ENCODE assay signal across 17 cellular contexts in genomic region chr3:156793400-156793799, GRCh38. TPM values are rescaled to one million over a fixed set of nuclear protein-coding genes. Genes with fewer than 3 reads are reported as not detected.
DNase-seq lines count a peak whose midpoint lies in the region; ATAC-seq and TF ChIP-seq lines count a peak whose summit lies in the region.
"Had no signal": no experiment of that assay in that cellular context is flagged by ENCODE, and none has a peak within 500 bp of the region (broad histone marks: within the 10 kb centered on the region; RNA-seq: fewer than 3 reads in every experiment).

No MANE protein-coding gene starts in this region.

- peak overlapping the region; percentile 52 for H2AFZ ChIP-seq in SU-DHL-6 (ENCODE audit: low read depth, low read length, severe bottlenecking)

- H3K4me3 Mint-ChIP-seq in activated CD4-positive, alpha-beta T cell treated with anti-CD3 and anti-CD28 coated beads, Interleukin-2, amount 10 ng/mL, durations not matched to agents 24 days and 14 days = no peak overlapping the region
- no peak overlapping the region for H3K4me3 Mint-ChIP-seq in effector memory CD8-positive, alpha-beta T cell
- no peak overlapping the region for H3K4me3 Mint-ChIP-seq in stimulated activated memory B cell treated with anti-CD40 and anti-IgM and Interleukin-4, amounts not matched to agents 10 μg/mL and 1 μg/mL and 100 μg/mL, for 72 hours

- no peaks in the 10 kb centered on the region for H4K20me1 ChIP-seq in SU-DHL-6 (ENCODE audit: low read depth, low read length)

- H3K9me3 Mint-ChIP-seq in activated CD4-positive, alpha-beta T cell treated with anti-CD3 and anti-CD28 coated beads, Interleukin-2, amount 10 ng/mL, durations not matched to agents 24 days and 14 days = peaks cover 6% of the 10 kb centered on the region
- H3K9me3 Mint-ChIP-seq in effector memory CD8-positive, alpha-beta T cell = no peaks in the 10 kb centered on the region
- no peaks in the 10 kb centered on the region for H3K9me3 Mint-ChIP-seq in stimulated activated memory B cell treated with anti-CD40 and anti-IgM and Interleukin-4, amounts not matched to agents 10 μg/mL and 1 μg/mL and 100 μg/mL, for 72 hours

- peaks cover 7% of the 10 kb centered on the region; the same call in 1 of the 2 replicates for H3F3A ChIP-seq in SU-DHL-6 (ENCODE audit: insufficient read depth)

- no peaks in the 10 kb centered on the region for H3K27me3 ChIP-seq in SU-DHL-6 (ENCODE audit: low read length)
- H3K27me3 ChIP-seq in left ventricle myocardium inferior (ENCODE audit: low read depth) = no peaks in the 10 kb centered on the region
- H3K27me3 ChIP-seq: left lung, neutrophil, spleen, upper lobe of right lung had no signal

- peak overlapping the region; percentile 78 for H3K27ac Mint-ChIP-seq in activated CD4-positive, alpha-beta T cell treated with anti-CD3 and anti-CD28 coated beads, Interleukin-2, amount 10 ng/mL, durations not matched to agents 24 days and 14 days
- H3K27ac Mint-ChIP-seq in effector memory CD8-positive, alpha-beta T cell = peak overlapping the region; percentile 11 to 79
- H3K27ac Mint-ChIP-seq in stimulated activated memory B cell treated with anti-CD40 and anti-IgM and Interleukin-4, amounts not matched to agents 10 μg/mL and 1 μg/mL and 100 μg/mL, for 72 hours = peak overlapping the region; percentile 25

- H3K27me3 Mint-ChIP-seq in activated CD4-positive, alpha-beta T cell treated with anti-CD3 and anti-CD28 coated beads, Interleukin-2, amount 10 ng/mL, durations not matched to agents 24 days and 14 days = no peaks in the 10 kb centered on the region
- H3K27me3 Mint-ChIP-seq in effector memory CD8-positive, alpha-beta T cell = no peaks in the 10 kb centered on the region
- H3K27me3 Mint-ChIP-seq in stimulated activated memory B cell treated with anti-CD40 and anti-IgM and Interleukin-4, amounts not matched to agents 10 μg/mL and 1 μg/mL and 100 μg/mL, for 72 hours = no peaks in the 10 kb centered on the region

- ATAC-seq in effector memory CD8-positive, alpha-beta T cell (replicated peaks) = no peak
- no peak for ATAC-seq in stimulated activated memory B cell treated with anti-CD40 and anti-IgM and Interleukin-4, amounts not matched to agents 10 μg/mL and 1 μg/mL and 100 μg/mL, for 72 hours
- ATAC-seq in Right ventricle myocardium superior (ENCODE audit: poor library complexity) = no peak

- no peaks in the 10 kb centered on the region for H3K79me2 ChIP-seq in SU-DHL-6 (ENCODE audit: insufficient read depth, low read length)

- H3K9me3 ChIP-seq in SU-DHL-6 (ENCODE audit: insufficient read depth, low read length) = no peaks in the 10 kb centered on the region
- H3K9me3 ChIP-seq in left ventricle myocardium inferior (replicated peaks) = no peaks in the 10 kb centered on the region
- H3K9me3 ChIP-seq: left lung, neutrophil, spleen, upper lobe of right lung had no signal

- intact Hi-C loops in activated CD4-positive, alpha-beta T cell treated with anti-CD3 and anti-CD28 coated beads, Interleukin-2, amount 10 ng/mL, durations not matched to agents 24 days and 14 days (cut with micrococcal nuclease) = no loop called here
- intact Hi-C loops in Right ventricle myocardium superior (cut with DNase I) = no loop called here
- intact Hi-C loops in left ventricle myocardium inferior (cut with micrococcal nuclease) = no loop called here

- peaks cover 4% of the 10 kb centered on the region for H3K4me1 ChIP-seq in left ventricle myocardium inferior

- H3K9me2 ChIP-seq in SU-DHL-6 (replicated peaks; ENCODE audit: insufficient read depth, low read length) = no peaks in the 10 kb centered on the region

- no peak overlapping the region for H3K9ac ChIP-seq in SU-DHL-6 (ENCODE audit: low read length)

- no peaks in the 10 kb centered on the region for H3K36me3 ChIP-seq in SU-DHL-6 (ENCODE audit: low read length)
- no peaks in the 10 kb centered on the region for H3K36me3 ChIP-seq in left ventricle myocardium inferior
- H3K36me3 ChIP-seq: left lung, neutrophil, spleen, upper lobe of right lung had no signal

- no peak overlapping the region for H3K4me2 ChIP-seq in SU-DHL-6 (ENCODE audit: low read depth, low read length, poor library complexity, severe bottlenecking)

- H3K27ac ChIP-seq in SU-DHL-6 (ENCODE audit: low read depth, low read length) (no peak overlapping the region), left ventricle myocardium inferior (replicated peaks) (no peak overlapping the region)
- H3K27ac ChIP-seq: left lung, neutrophil, spleen, upper lobe of right lung had no signal

- TF ChIP-seq CTCF in SU-DHL-6 (IDR thresholded peaks at IDR 0.05; ENCODE audit: insufficient read depth, low read length, poor library complexity, severe bottlenecking) = no peak
- no peak for TF ChIP-seq CTCF in left ventricle myocardium inferior (IDR thresholded peaks at IDR 0.05; ENCODE audit: borderline replicate concordance)

- H3K4me3 ChIP-seq in SU-DHL-6 (ENCODE audit: insufficient read depth, low read length, poor library complexity, severe bottlenecking) = no peak overlapping the region
- H3K4me3 ChIP-seq in left ventricle myocardium inferior = no peak overlapping the region
- H3K4me3 ChIP-seq: left lung, spleen, upper lobe of right lung had no signal

- DNase-seq in activated CD4-positive, alpha-beta T cell treated with anti-CD3 and anti-CD28 coated beads, Interleukin-2, amount 10 ng/mL, durations not matched to agents 24 days and 14 days = no peak
- DNase-seq in activated CD4-positive, alpha-beta T cell treated with anti-CD3 and anti-CD28 coated beads for 48 hours = no peak
- no peak for DNase-seq in effector memory CD8-positive, alpha-beta T cell
- DNase-seq in Right ventricle myocardium superior (no peak), NCI-H2107 (lab: John Stamatoyannopoulos, UW) (no peak), left ventricle myocardium inferior (no peak)
- DNase-seq: DMS 273 treated with DMSO at 0.1 percent for 48 hours, erythroblast, left lung, NCI-H1694, NCI-H82, spleen, upper lobe of right lung had no signal

- peaks cover 25% of the 10 kb centered on the region for H3K36me3 Mint-ChIP-seq in activated CD4-positive, alpha-beta T cell treated with anti-CD3 and anti-CD28 coated beads, Interleukin-2, amount 10 ng/mL, durations not matched to agents 24 days and 14 days (ENCODE audit: low read depth)
- H3K36me3 Mint-ChIP-seq in effector memory CD8-positive, alpha-beta T cell (ENCODE audit: insufficient read depth) = no peaks in the 10 kb centered on the region
- H3K36me3 Mint-ChIP-seq in stimulated activated memory B cell treated with anti-CD40 and anti-IgM and Interleukin-4, amounts not matched to agents 10 μg/mL and 1 μg/mL and 100 μg/mL, for 72 hours = peaks cover 22% of the 10 kb centered on the region

- peaks cover 32% of the 10 kb centered on the region for H3K4me1 Mint-ChIP-seq in activated CD4-positive, alpha-beta T cell treated with anti-CD3 and anti-CD28 coated beads, Interleukin-2, amount 10 ng/mL, durations not matched to agents 24 days and 14 days
- H3K4me1 Mint-ChIP-seq in effector memory CD8-positive, alpha-beta T cell (ENCODE audit: low read depth in 2 of 2) = peaks cover 16 to 20% of the 10 kb centered on the region in 2 donors
- peaks cover 20% of the 10 kb centered on the region for H3K4me1 Mint-ChIP-seq in stimulated activated memory B cell treated with anti-CD40 and anti-IgM and Interleukin-4, amounts not matched to agents 10 μg/mL and 1 μg/mL and 100 μg/mL, for 72 hours

RNA-seq across cellular contexts. Expression of gene LEKR1, which starts 32.8 kb away (rescaled TPM):
- 0.14 and 0.24 TPM in 2 replicates for total RNA-seq in activated CD4-positive, alpha-beta T cell treated with anti-CD3 and anti-CD28 coated beads, Interleukin-2, amount 10 ng/mL, durations not matched to agents 24 days and 14 days
- 0.56 TPM for total RNA-seq in Right ventricle myocardium superior
- total RNA-seq in left ventricle myocardium inferior = 0.71 TPM
- total RNA-seq: SK-MEL-5 had no signal

Comparison
In these comparisons a context has a peak if more than half of its experiments do, and no peak if none do; other contexts are left out.
1. H3K27ac Mint-ChIP-seq: peak in every context shown above with its lines; median percentile 78 in activated CD4-positive, alpha-beta T cell treated with anti-CD3 and anti-CD28 coated beads, Interleukin-2, amount 10 ng/mL, durations not matched to agents 24 days and 14 days; 45 in effector memory CD8-positive, alpha-beta T cell; 25 in stimulated activated memory B cell treated with anti-CD40 and anti-IgM and Interleukin-4, amounts not matched to agents 10 μg/mL and 1 μg/mL and 100 μg/mL, for 72 hours.